In the genomic region with DNA sequence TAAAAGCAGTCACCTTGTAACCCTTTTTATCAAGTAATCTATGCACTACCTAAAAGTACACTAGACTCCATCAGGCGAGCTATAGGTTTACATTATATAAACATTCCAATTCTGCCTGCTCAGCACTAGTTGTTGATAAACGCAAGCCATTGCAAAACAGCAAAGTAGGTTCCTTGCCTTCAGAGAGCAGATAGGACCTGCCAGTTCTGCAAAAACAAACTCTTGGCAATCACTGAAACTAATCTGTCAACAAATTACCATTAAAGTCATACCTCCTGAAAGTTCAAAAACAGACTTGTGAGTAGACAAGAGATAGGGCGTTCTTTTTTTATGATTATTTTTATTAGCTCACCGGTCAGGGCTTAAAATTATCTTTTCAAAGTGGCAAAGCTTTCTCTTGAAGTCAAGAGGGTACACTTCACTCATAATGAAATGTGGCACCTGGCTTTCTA, we compare ENCODE assay signal across 17 cellular contexts.
DNase-seq lines count a peak whose midpoint lies in the region; ATAC-seq and TF ChIP-seq lines count a peak whose summit lies in the region.
"Had no signal": no experiment of that assay in that cellular context is flagged by ENCODE, and none has a peak within 500 bp of the region (broad histone marks: within the 10 kb centered on the region; RNA-seq: fewer than 3 reads in every experiment).

No MANE protein-coding gene starts in this region.

- TF ChIP-seq CTCF in CD4-positive, alpha-beta T cell (IDR thresholded peaks at IDR 0.05) = no peak
- TF ChIP-seq CTCF in mesothelial cell of epicardium (IDR thresholded peaks at IDR 0.05; ENCODE audit: unreplicated experiment) = no peak

- no peaks in the 10 kb centered on the region for H3K9me3 ChIP-seq in CD4-positive, alpha-beta T cell (ENCODE audit: control insufficient read depth, low read length)

- H3K27ac Mint-ChIP-seq in CD4-positive, alpha-beta T cell = peak overlapping the region; percentile 60
- peak overlapping the region; percentile 66 for H3K27ac Mint-ChIP-seq in activated naive CD8-positive, alpha-beta T cell treated with anti-CD3 and anti-CD28 coated beads for 36 hours
- H3K27ac Mint-ChIP-seq in mesothelial cell of epicardium = peak overlapping the region; percentile 54

- CTCF ChIA-PET in CD4-positive, alpha-beta T cell (lab: Charles Lee) = interaction anchor here (0.6 to 0.7 kb wide), 2 partner anchors 21 to 62 kb away, joined by 3 read pairs; no protein-coding TSS in a partner anchor

- no peak overlapping the region for H3K4me3 Mint-ChIP-seq in CD4-positive, alpha-beta T cell
- no peak overlapping the region for H3K4me3 Mint-ChIP-seq in activated naive CD8-positive, alpha-beta T cell treated with anti-CD3 and anti-CD28 coated beads for 36 hours
- H3K4me3 Mint-ChIP-seq in mesothelial cell of epicardium = no peak overlapping the region
- H3K4me3 Mint-ChIP-seq: natural killer cell had no signal

- POLR2A ChIA-PET in CD4-positive, alpha-beta T cell (lab: Charles Lee) = no interaction called here

- intact Hi-C loops in CD4-positive, alpha-beta T cell (cut with DNase I, micrococcal nuclease) = no loop called here

- H3K27ac ChIP-seq in CD4-positive, alpha-beta T cell (ENCODE audit: low read depth, low read length) = no peak overlapping the region
- H3K27ac ChIP-seq: PC-9 had no signal

- peaks cover 77% of the 10 kb centered on the region for H3K4me1 Mint-ChIP-seq in CD4-positive, alpha-beta T cell (ENCODE audit: low read depth)
- H3K4me1 Mint-ChIP-seq in activated naive CD8-positive, alpha-beta T cell treated with anti-CD3 and anti-CD28 coated beads for 36 hours = peaks cover 72% of the 10 kb centered on the region
- H3K4me1 Mint-ChIP-seq in mesothelial cell of epicardium = peaks cover 43% of the 10 kb centered on the region

- no peak for ATAC-seq in CD4-positive, alpha-beta T cell (ENCODE audit: poor library complexity)
- ATAC-seq in HG02798 (IDR thresholded peaks at IDR 0.05; ENCODE audit: poor library complexity, unreplicated experiment) (no peak), GM18861 (IDR thresholded peaks at IDR 0.05; ENCODE audit: unreplicated experiment) (no peak)
- ATAC-seq: natural killer cell; stimulated activated naive CD8-positive, alpha-beta T cell treated with anti-CD3 and anti-CD28 coated beads, Interleukin-15, Interleukin-2, amounts not matched to agents 100 U/mL and 50 U/mL, for 24 hours had no signal

- H3K27me3 Mint-ChIP-seq in CD4-positive, alpha-beta T cell = no peaks in the 10 kb centered on the region
- no peaks in the 10 kb centered on the region for H3K27me3 Mint-ChIP-seq in activated naive CD8-positive, alpha-beta T cell treated with anti-CD3 and anti-CD28 coated beads for 36 hours
- no peaks in the 10 kb centered on the region for H3K27me3 Mint-ChIP-seq in mesothelial cell of epicardium (ENCODE audit: low read depth)

- peak; percentile 49 for DNase-seq in NCI-H748 (lab: John Stamatoyannopoulos, UW; ENCODE audit: unreplicated experiment)
- no peak for DNase-seq in NCI-H748 treated with DMSO at 0.1 percent for 48 hours (lab: John Stamatoyannopoulos, UW)
- no peak for DNase-seq in CD4-positive, alpha-beta T cell
- DNase-seq in activated naive CD8-positive, alpha-beta T cell treated with anti-CD3 and anti-CD28 coated beads for 36 hours = no peak
- DNase-seq in mesothelial cell of epicardium (ENCODE audit: low spot score in 2 of 2, unreplicated experiment in 2 of 2) = no peak
- DNase-seq in NCI-H2081 treated with DMSO at 0.1 percent for 48 hours (lab: John Stamatoyannopoulos, UW) = no peak
- DNase-seq: ACHN; activated CD4-positive, alpha-beta T cell treated with anti-CD3 and anti-CD28 coated beads for 48 hours; activated T-cell treated with anti-CD3 and anti-CD28 coated beads, Interleukin-2, amount 50 U/mL, for 1 hour; amniotic stem cell; natural killer cell; NCI-H1436; NCI-H446 treated with DMSO at 0.1 percent for 48 hours; stimulated activated naive CD8-positive, alpha-beta T cell treated with anti-CD3 and anti-CD28 coated beads, Interleukin-15, Interleukin-2, amounts not matched to agents 100 U/mL and 50 U/mL, for 24 hours had no signal

- H3K9me3 Mint-ChIP-seq in CD4-positive, alpha-beta T cell = no peaks in the 10 kb centered on the region
- peaks cover 5% of the 10 kb centered on the region for H3K9me3 Mint-ChIP-seq in activated naive CD8-positive, alpha-beta T cell treated with anti-CD3 and anti-CD28 coated beads for 36 hours
- H3K9me3 Mint-ChIP-seq in mesothelial cell of epicardium = no peaks in the 10 kb centered on the region
- H3K9me3 Mint-ChIP-seq: natural killer cell had no signal

- peaks cover 82% of the 10 kb centered on the region for H3K36me3 Mint-ChIP-seq in CD4-positive, alpha-beta T cell (ENCODE audit: low read depth)
- peaks cover 74% of the 10 kb centered on the region for H3K36me3 Mint-ChIP-seq in activated naive CD8-positive, alpha-beta T cell treated with anti-CD3 and anti-CD28 coated beads for 36 hours
- peaks cover 7% of the 10 kb centered on the region for H3K36me3 Mint-ChIP-seq in mesothelial cell of epicardium
- H3K36me3 Mint-ChIP-seq: natural killer cell had no signal

- H3K27me3 ChIP-seq in CD4-positive, alpha-beta T cell (ENCODE audit: control insufficient read depth, insufficient read depth, low read length) = no peaks in the 10 kb centered on the region
